Comparison of ENCODE assay signal across 17 cellular contexts in genomic region chr6:169646906-169647567, GRCh38.
"Had no signal": no experiment of that assay in that cellular context is flagged by ENCODE, and none has a peak within 500 bp of the region (broad histone marks: within the 10 kb centered on the region; RNA-seq: fewer than 3 reads in every experiment).

No MANE protein-coding gene starts in this region.

- H3K9me3 Mint-ChIP-seq: activated CD4-positive, alpha-beta T cell treated with anti-CD3 and anti-CD28 coated beads, Interleukin-2, amount 10 ng/mL, durations not matched to agents 24 days and 14 days; activated naive CD8-positive, alpha-beta T cell treated with anti-CD3 and anti-CD28 coated beads for 36 hours; activated T-cell treated with anti-CD3 and anti-CD28 coated beads, Interleukin-2, amount 50 U/mL, for 72 hours; brain; central memory CD8-positive, alpha-beta T cell; immature natural killer cell had no signal

- H3K27ac ChIP-seq: coronary artery, parathyroid adenoma had no signal

- H2AFZ ChIP-seq: parathyroid adenoma had no signal

- H3K27ac Mint-ChIP-seq: activated CD4-positive, alpha-beta T cell treated with anti-CD3 and anti-CD28 coated beads, Interleukin-2, amount 10 ng/mL, durations not matched to agents 24 days and 14 days; activated naive CD8-positive, alpha-beta T cell treated with anti-CD3 and anti-CD28 coated beads for 36 hours; activated T-cell treated with anti-CD3 and anti-CD28 coated beads, Interleukin-2, amount 50 U/mL, for 72 hours; brain; immature natural killer cell had no signal

- DNase-seq: activated CD4-positive, alpha-beta T cell treated with anti-CD3 and anti-CD28 coated beads, Interleukin-2, amount 10 ng/mL, durations not matched to agents 24 days and 14 days; activated CD4-positive, CD25-positive, alpha-beta regulatory T cell; activated CD8-positive, alpha-beta memory T cell treated with anti-CD3 and anti-CD28 coated beads, Interleukin-2, amount 50 U/mL, for 48 hours; activated naive CD8-positive, alpha-beta T cell treated with anti-CD3 and anti-CD28 coated beads for 36 hours; activated T-cell treated with anti-CD3 and anti-CD28 coated beads, Interleukin-2, amount 50 U/mL, for 72 hours; amygdala; foreskin fibroblast; immature natural killer cell; mammary epithelial cell; naive B cell; stimulated activated CD4-positive, alpha-beta T cell treated with anti-CD3 and anti-CD28 coated beads, Interleukin-12 subunit alpha, Interleukin-12 subunit beta, amount 100 ng/mL, for 4 hours; stimulated activated CD4-positive, alpha-beta T cell treated with anti-CD3 and anti-CD28 coated beads, Interleukin-2, amount 100 ng/mL, for 24 hours; SW 1271 had no signal

- H3K4me3 Mint-ChIP-seq: activated CD4-positive, alpha-beta T cell treated with anti-CD3 and anti-CD28 coated beads, Interleukin-2, amount 10 ng/mL, durations not matched to agents 24 days and 14 days; activated naive CD8-positive, alpha-beta T cell treated with anti-CD3 and anti-CD28 coated beads for 36 hours; activated T-cell treated with anti-CD3 and anti-CD28 coated beads, Interleukin-2, amount 50 U/mL, for 72 hours; brain; central memory CD8-positive, alpha-beta T cell; immature natural killer cell; naive B cell had no signal

- H3K4me1 Mint-ChIP-seq: activated CD4-positive, alpha-beta T cell treated with anti-CD3 and anti-CD28 coated beads, Interleukin-2, amount 10 ng/mL, durations not matched to agents 24 days and 14 days; activated naive CD8-positive, alpha-beta T cell treated with anti-CD3 and anti-CD28 coated beads for 36 hours; brain; central memory CD8-positive, alpha-beta T cell; immature natural killer cell had no signal

- ATAC-seq: activated T-cell treated with anti-CD3 and anti-CD28 coated beads, Interleukin-2, amount 50 U/mL, for 72 hours had no signal

- H3K4me3 ChIP-seq: coronary artery had no signal

- H3K4me1 ChIP-seq: parathyroid adenoma had no signal

- H3K9ac ChIP-seq: parathyroid adenoma had no signal

- H3K27me3 Mint-ChIP-seq: activated CD4-positive, alpha-beta T cell treated with anti-CD3 and anti-CD28 coated beads, Interleukin-2, amount 10 ng/mL, durations not matched to agents 24 days and 14 days; activated naive CD8-positive, alpha-beta T cell treated with anti-CD3 and anti-CD28 coated beads for 36 hours; brain; central memory CD8-positive, alpha-beta T cell; naive B cell had no signal
